ENCODE assay signal across 1 cellular context in genomic region chr16:27317738-27318398, GRCh38.
TF ChIP-seq lines count a peak whose summit lies in the region.

No MANE protein-coding gene starts in this region.

TF ChIP-seq in GM23338, 12 proteins besides CTCF, POLR2A, EP300 and RAD21 (continued from another document):
- no peak for TF ChIP-seq ZNF462 (CRISPR knock-in tag; IDR thresholded peaks at IDR 0.05)
